Comparison of ENCODE assay signal across 38 cellular contexts in the genomic region with DNA sequence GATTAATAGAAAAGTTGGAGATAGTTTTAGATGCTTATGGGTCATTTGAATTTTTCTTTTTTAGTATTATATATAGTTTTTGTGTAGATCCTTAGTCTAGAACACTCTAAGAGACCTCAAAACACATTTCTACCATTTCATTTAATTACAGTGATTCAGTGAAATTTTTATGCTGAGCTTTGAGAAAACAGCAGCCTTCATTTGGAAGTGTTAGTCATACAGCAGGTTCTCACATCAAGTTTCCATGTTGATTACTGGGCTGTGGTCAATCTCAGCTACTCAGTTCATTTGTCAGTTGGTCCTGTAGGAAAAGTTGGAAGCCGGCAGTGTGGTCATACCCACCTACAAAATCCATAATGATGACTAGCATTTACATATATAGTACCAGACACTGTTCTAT. TPM values are rescaled to one million over a fixed set of nuclear protein-coding genes. Genes with fewer than 3 reads are reported as not detected.
"Had no signal": no experiment of that assay in that cellular context is flagged by ENCODE, and none has a peak within 500 bp of the region (broad histone marks: within the 10 kb centered on the region; RNA-seq: fewer than 3 reads in every experiment).

No MANE protein-coding gene starts in this region.

- H3K36me3 Mint-ChIP-seq: activated naive CD8-positive, alpha-beta T cell; WTC11 had no signal

- H3K27me3 ChIP-seq: cardiac muscle cell, colonic mucosa had no signal

- DNase-seq: activated CD4-positive, alpha-beta memory T cell treated with anti-CD3 and anti-CD28 coated beads, Interleukin-2, amount 10 ng/mL, durations not matched to agents 7 days and 5 days; activated CD4-positive, alpha-beta T cell treated with anti-CD3 and anti-CD28 coated beads for 1 hour; activated CD4-positive, alpha-beta T cell treated with anti-CD3 and anti-CD28 coated beads for 4 hours; activated CD4-positive, alpha-beta T cell treated with anti-CD3 and anti-CD28 coated beads, Interleukin-2, amount 10 ng/mL, durations not matched to agents 7 days and 5 days; activated CD4-positive, alpha-beta T cell treated with anti-CD3 and anti-CD28 coated beads, Interleukin-2, amount 50 U/mL, for 4 hours; activated CD8-positive, alpha-beta memory T cell treated with anti-CD3 and anti-CD28 coated beads, Interleukin-2, amount 50 U/mL, for 48 hours; activated effector memory CD4-positive, alpha-beta T cell treated with Interleukin-2 at 50 U/mL for 16 hours; activated gamma-delta T cell treated with Interleukin-2 at 50 U/mL for 16 hours; activated naive CD4-positive, alpha-beta T cell treated with anti-CD3 and anti-CD28 coated beads, Interleukin-2, amount 50 U/mL, for 16 hours; activated naive CD4-positive, alpha-beta T cell treated with Interleukin-2 at 50 U/mL for 16 hours; activated T-cell treated with anti-CD3 and anti-CD28 coated beads for 4 hours; activated T-cell treated with anti-CD3 and anti-CD28 coated beads, Interleukin-2, amount 50 U/mL, for 24 hours; activated T-cell treated with anti-CD3 and anti-CD28 coated beads, Interleukin-2, amount 50 U/mL, for 72 hours; amniotic stem cell; anterior cingulate cortex; body of pancreas; central memory CD4-positive, alpha-beta T cell; cerebellar nuclear complex; colonic mucosa; effector CD8-positive, alpha-beta T cell; esophagus squamous epithelium; foreskin melanocyte; heart right ventricle; T-helper 1 cell; T-helper 17 cell had no signal

- H3K4me3 ChIP-seq: body of pancreas, cardiac muscle cell, colonic mucosa, esophagus squamous epithelium, gastroesophageal sphincter, heart right ventricle had no signal

- ATAC-seq: activated T-cell treated with anti-CD3 and anti-CD28 coated beads, Interleukin-2, amount 50 U/mL, for 72 hours; body of pancreas; gastroesophageal sphincter; heart right ventricle; T-helper 17 cell; WTC11 had no signal

- H3K36me3 ChIP-seq: cardiac muscle cell, colonic mucosa, esophagus squamous epithelium, gastroesophageal sphincter, heart right ventricle had no signal

- H3K4me1 ChIP-seq: colonic mucosa had no signal

- H3K9me3 Mint-ChIP-seq: activated CD4-positive, alpha-beta memory T cell treated with anti-CD3 and anti-CD28 coated beads, Interleukin-2, amount 10 ng/mL, durations not matched to agents 7 days and 5 days; activated CD4-positive, alpha-beta T cell treated with anti-CD3 and anti-CD28 coated beads, Interleukin-2, amount 10 ng/mL, durations not matched to agents 7 days and 5 days; activated T-cell treated with anti-CD3 and anti-CD28 coated beads, Interleukin-2, amount 50 U/mL, for 24 hours; activated T-cell treated with anti-CD3 and anti-CD28 coated beads, Interleukin-2, amount 50 U/mL, for 72 hours; WTC11 had no signal

- H3K27ac ChIP-seq: body of pancreas, cardiac muscle cell, colonic mucosa, epithelial cell of prostate, esophagus squamous epithelium, gastroesophageal sphincter, heart right ventricle, VCaP had no signal

- H3K4me3 Mint-ChIP-seq: activated CD4-positive, alpha-beta memory T cell treated with anti-CD3 and anti-CD28 coated beads, Interleukin-2, amount 10 ng/mL, durations not matched to agents 7 days and 5 days; activated CD4-positive, alpha-beta T cell treated with anti-CD3 and anti-CD28 coated beads, Interleukin-2, amount 10 ng/mL, durations not matched to agents 7 days and 5 days; activated naive CD8-positive, alpha-beta T cell; activated T-cell treated with anti-CD3 and anti-CD28 coated beads, Interleukin-2, amount 50 U/mL, for 24 hours; T-helper 17 cell; WTC11 had no signal

- H3K27ac Mint-ChIP-seq: activated CD4-positive, alpha-beta memory T cell treated with anti-CD3 and anti-CD28 coated beads, Interleukin-2, amount 10 ng/mL, durations not matched to agents 7 days and 5 days; activated CD4-positive, alpha-beta T cell treated with anti-CD3 and anti-CD28 coated beads, Interleukin-2, amount 10 ng/mL, durations not matched to agents 7 days and 5 days; activated naive CD8-positive, alpha-beta T cell; activated T-cell treated with anti-CD3 and anti-CD28 coated beads, Interleukin-2, amount 50 U/mL, for 24 hours; T-helper 17 cell; WTC11 had no signal

- H3K9me3 ChIP-seq: body of pancreas, colonic mucosa, esophagus squamous epithelium, gastroesophageal sphincter, heart right ventricle had no signal

RNA-seq across cellular contexts. Expression of a gene that starts 37.9 kb away (rescaled TPM):
- total RNA-seq: activated CD4-positive, alpha-beta memory T cell treated with anti-CD3 and anti-CD28 coated beads, Interleukin-2, amount 10 ng/mL, durations not matched to agents 7 days and 5 days; activated CD4-positive, alpha-beta T cell treated with anti-CD3 and anti-CD28 coated beads, Interleukin-2, amount 10 ng/mL, durations not matched to agents 7 days and 5 days; activated T-cell treated with anti-CD3 and anti-CD28 coated beads, Interleukin-2, amount 50 U/mL, for 72 hours; body of pancreas; cardiac muscle cell; colonic mucosa; dermis microvascular lymphatic vessel endothelial cell; endothelial cell of umbilical vein; esophagus squamous epithelium; fibroblast of lung; fibroblast of villous mesenchyme; gastroesophageal sphincter; glomerular endothelial cell; heart right ventricle; T-helper 17 cell; WTC11 had no signal
- polyA plus RNA-seq: adipose tissue, cardiac muscle cell, endothelial cell of umbilical vein, esophagus, fibroblast of lung, heart right ventricle had no signal
